Comparison of ENCODE assay signal across 8 cellular contexts in genomic region chr4:145937021-145937861, GRCh38. TPM values are rescaled to one million over a fixed set of nuclear protein-coding genes. Genes with fewer than 3 reads are reported as not detected.
DNase-seq lines count a peak whose midpoint lies in the region; ATAC-seq, FAIRE-seq and TF ChIP-seq lines count a peak whose summit lies in the region.

No MANE protein-coding gene starts in this region.

- no peaks in the 10 kb centered on the region for H3K9me3 Mint-ChIP-seq in T-helper 2 cell treated with Interferon-gamma antibody and Interleukin-4, amounts not matched to agents 5 μg/mL and 100 μg/mL, for 36 hours

- SMC1A ChIA-PET in GM12878 (lab: Charles Lee; ENCODE audit: uncharacterized antibody, unreplicated experiment) = interaction anchor here (1.0 kb wide), 1 partner anchor 108 kb away, joined by 3 read pairs; no protein-coding TSS in a partner anchor

- H3K27me3 Mint-ChIP-seq in T-helper 2 cell treated with Interferon-gamma antibody and Interleukin-4, amounts not matched to agents 5 μg/mL and 100 μg/mL, for 36 hours (ENCODE audit: low read depth) = peaks cover 7% of the 10 kb centered on the region

- peak; percentile 73 for DNase-seq in A673 (ENCODE audit: low spot score)
- DNase-seq in T-helper 2 cell treated with Interferon-gamma antibody and Interleukin-4, amounts not matched to agents 5 μg/mL and 100 μg/mL, for 36 hours (ENCODE audit: low spot score) = peak; percentile 49
- no peak for DNase-seq in GM12878 (ENCODE audit: low read depth, low spot score)
- peak; percentile 15 for DNase-seq in iPS DF 19.7 (ENCODE audit: low read depth, low spot score)
- no peak for DNase-seq in retinal pigment epithelial cell (ENCODE audit: low read depth)

- intact Hi-C loops in A673 (cut with micrococcal nuclease; ENCODE audit: unreplicated experiment) (loop anchor here (2.0 to 5.0 kb wide), 4 partner anchors 65 to 320 kb away; partner anchors contain the start of gene MMAA), GM12878 (cut with micrococcal nuclease; ENCODE audit: unreplicated experiment) (loop anchor here (2.0 to 10.0 kb wide), 7 partner anchors 50 to 755 kb away; partner anchors contain the start of genes MMAA and OTUD4)

- no peak overlapping the region for H3K4me2 ChIP-seq in GM12878 (ENCODE audit: control insufficient read depth, insufficient read depth)

- RAD21 ChIA-PET in GM12878 (lab: Charles Lee; ENCODE audit: unreplicated experiment) = interaction anchor here (0.7 to 2.4 kb wide), 7 partner anchors 11 to 318 kb away, joined by 3 to 10 read pairs (median 3); partner anchors contain the start of gene MMAA

- H2AFZ ChIP-seq in GM12878 (ENCODE audit: control insufficient read depth, low read depth, low read length) = no peak overlapping the region

- TF ChIP-seq EP300 in GM12878 (IDR thresholded peaks at IDR 0.05; ENCODE audit: borderline replicate concordance in 1 of 2, control insufficient read depth in 1 of 2, low read depth in 2 of 2, low read length in 2 of 2) = no peak

- H3K27me3 ChIP-seq in A673 (replicated peaks; ENCODE audit: insufficient read depth, low read depth, low read length, poor library complexity) = no peaks in the 10 kb centered on the region
- no peaks in the 10 kb centered on the region; the same call in 1 of the 2 replicates for H3K27me3 ChIP-seq in HUES64 (ENCODE audit: insufficient read depth, low read length)
- no peaks in the 10 kb centered on the region for H3K27me3 ChIP-seq in GM12878 (replicated peaks in 1 of 2; ENCODE audit: control insufficient read depth in 2 of 2, insufficient read depth in 2 of 2, low read length in 1 of 2)

- peak overlapping the region; percentile 77 for H3K27ac Mint-ChIP-seq in T-helper 2 cell treated with Interferon-gamma antibody and Interleukin-4, amounts not matched to agents 5 μg/mL and 100 μg/mL, for 36 hours

- H3K79me2 ChIP-seq in GM12878 (ENCODE audit: control insufficient read depth, insufficient read depth, low read length) = peaks cover 60% of the 10 kb centered on the region

- no peak for TF ChIP-seq RAD21 in GM12878 (IDR thresholded peaks at IDR 0.05; ENCODE audit: insufficient read depth, low read depth, low read length)

- TF ChIP-seq POLR2A in GM12878 (IDR thresholded peaks at IDR 0.05; ENCODE audit: low read depth, low read length) = peak; percentile 63; the same call in 1 of the 2 replicates

- peak overlapping the region; percentile 95 for H3K4me3 Mint-ChIP-seq in T-helper 2 cell treated with Interferon-gamma antibody and Interleukin-4, amounts not matched to agents 5 μg/mL and 100 μg/mL, for 36 hours

- WGBS in HUES64 = under 1% methylated on average over 83 of the region's 89 CpGs
- WGBS in GM12878 (ENCODE audit: insufficient coverage, insufficient replicate concordance, low lambda C conversion rate, missing lambda C conversion rate) = 2% methylated on average over 16 of the region's 89 CpGs

- POLR2A ChIA-PET in A673 (lab: Charles Lee; ENCODE audit: low non-redundant PET) (no interaction called here), GM12878 (lab: Charles Lee) (interaction anchor here (0.6 to 1.4 kb wide), 4 partner anchors 68 to 336 kb away, joined by 3 to 4 read pairs (median 4); no protein-coding TSS in a partner anchor)

- H3K36me3 Mint-ChIP-seq in T-helper 2 cell treated with Interferon-gamma antibody and Interleukin-4, amounts not matched to agents 5 μg/mL and 100 μg/mL, for 36 hours (ENCODE audit: low read depth) = peaks cover 12% of the 10 kb centered on the region

- H3K9ac ChIP-seq in HUES64 (ENCODE audit: low read depth, low read length) (peak overlapping the region; percentile 96), GM12878 (ENCODE audit: control insufficient read depth, insufficient read depth, low read length) (peak overlapping the region; percentile 84)

- TF ChIP-seq CTCF in A673 (conservative IDR thresholded peaks at IDR 0.05; ENCODE audit: low read depth, low read length) (no peak), GM12878 (IDR thresholded peaks at IDR 0.05 in 2 of 3, conservative IDR thresholded peaks at IDR 0.05 in 1 of 3; ENCODE audit: control insufficient read depth in 2 of 3, extremely low read depth in 1 of 3, insufficient read depth in 1 of 3, low read depth in 3 of 3, low read length in 3 of 3) (no peak), retinal pigment epithelial cell (conservative IDR thresholded peaks at IDR 0.05; ENCODE audit: low read depth, low read length) (no peak)

- H3K27ac ChIP-seq in A673 (ENCODE audit: low read depth, low read length, poor library complexity, severe bottlenecking) (peak overlapping the region; percentile 87), HUES64 (ENCODE audit: low read depth, low read length) (peak overlapping the region; percentile 97), GM12878 (ENCODE audit: control insufficient read depth, insufficient read depth) (peak overlapping the region; percentile 88)

- H3K9me3 ChIP-seq in A673 (ENCODE audit: low read depth, low read length, poor library complexity, severe bottlenecking) (no peaks in the 10 kb centered on the region), HUES64 (ENCODE audit: insufficient read depth, low read depth, low read length) (no peaks in the 10 kb centered on the region), GM12878 (replicated peaks; ENCODE audit: control insufficient read depth, insufficient read depth, low read length) (no peaks in the 10 kb centered on the region)

- FAIRE-seq in GM12878 (lab: Jason Lieb, UNC) = no peak

- ATAC-seq in GM18867 (IDR thresholded peaks at IDR 0.05; ENCODE audit: unreplicated experiment) = peak; percentile 24
- peak; percentile 32 for ATAC-seq in GM12878
- ATAC-seq in GM19452 (IDR thresholded peaks at IDR 0.05; ENCODE audit: unreplicated experiment) = no peak

- no peaks in the 10 kb centered on the region for H4K20me1 ChIP-seq in GM12878 (ENCODE audit: control insufficient read depth, insufficient read depth)

- H3K4me1 ChIP-seq in A673 (ENCODE audit: insufficient read depth, low read length, poor library complexity, severe bottlenecking) (peaks cover 28% of the 10 kb centered on the region), HUES64 (ENCODE audit: insufficient read depth, low read length) (peaks cover 38% of the 10 kb centered on the region), GM12878 (ENCODE audit: control insufficient read depth, insufficient read depth, low read length) (no peaks in the 10 kb centered on the region)

- BruUV-seq in A673 (replicated peaks; lab: Mats Ljungman, UMichigan) (no TSS peak), GM12878 (replicated peaks; lab: Mats Ljungman, UMichigan) (no TSS peak)

- peak overlapping the region; percentile 87 for H3K4me3 ChIP-seq in A673 (ENCODE audit: low read depth, low read length, poor library complexity, severe bottlenecking)
- peak overlapping the region; percentile 78 for H3K4me3 ChIP-seq in HUES64 (ENCODE audit: low read length)
- H3K4me3 ChIP-seq in GM12878 = peak overlapping the region; percentile 93
- peak overlapping the region; percentile 96 for H3K4me3 ChIP-seq in retinal pigment epithelial cell (ENCODE audit: low read length)

- peaks cover 37% of the 10 kb centered on the region for H3K4me1 Mint-ChIP-seq in T-helper 2 cell treated with Interferon-gamma antibody and Interleukin-4, amounts not matched to agents 5 μg/mL and 100 μg/mL, for 36 hours (ENCODE audit: low read depth)

- in situ Hi-C loops in GM12878 (cut with MboI) = no loop called here

- CTCF ChIA-PET in A673 (lab: Charles Lee) = interaction anchor here (0.6 kb wide), 1 partner anchor 70 kb away, joined by 6 read pairs; no protein-coding TSS in a partner anchor
- CTCF ChIA-PET in GM12878 (lab: Yijun Ruan, JAX) = interaction anchor here (0.6 kb wide), 1 partner anchor 141 kb away, joined by 3 read pairs; no protein-coding TSS in a partner anchor

- H3K36me3 ChIP-seq in A673 (ENCODE audit: insufficient read depth, low read length, poor library complexity, severe bottlenecking) = no peaks in the 10 kb centered on the region
- H3K36me3 ChIP-seq in HUES64 (ENCODE audit: insufficient read depth, low read length) = no peaks in the 10 kb centered on the region; the same call in 1 of the 2 replicates
- no peaks in the 10 kb centered on the region for H3K36me3 ChIP-seq in GM12878 (ENCODE audit: control insufficient read depth in 2 of 2, insufficient read depth in 2 of 2, low read length in 1 of 2)

TF ChIP-seq in GM12878, 131 proteins besides CTCF, POLR2A, EP300 and RAD21 (continues in another document):
- TF ChIP-seq ZNF24 (IDR thresholded peaks at IDR 0.05) (no peak), ZNF622 (IDR thresholded peaks at IDR 0.05) (no peak), MLLT1 (IDR thresholded peaks at IDR 0.05) (peak; percentile 64; the same call in 1 of the 2 replicates)

RNA-seq across cellular contexts. Expression of gene ZNF827, which starts 1.4 kb away (rescaled TPM):
- 18.4 and 20.0 TPM in 2 replicates for total RNA-seq in A673 (2021)
- 13.1 TPM for polyA plus RNA-seq in HUES64 (2013, experiment 1 of 2)
- 12.6 TPM for polyA plus RNA-seq in HUES64 (2013, experiment 2 of 2)
- total RNA-seq in GM12878 (2013; cell fraction: nucleolus; rRNA removed) = 140 and 166 TPM in 2 replicates
- total RNA-seq in GM12878 (2014; rRNA removed) = 12.6 and 13.7 TPM in 2 replicates
- 16.5 and 17.7 TPM in 2 replicates for total RNA-seq in GM12878 (2014; rRNA removed; fragmentation: Illumina TruSeq; extraction: Trizol)
- 24.4 and 31.5 TPM in 2 replicates for total RNA-seq in GM12878 (2021)
- 6.6 TPM for polyA plus RNA-seq in GM12878 (2011; ENCODE audit: low read depth)
- polyA plus RNA-seq in GM12878 (2011; rRNA removed) = 12.2 and 14.6 TPM in 2 replicates
- 25.9 and 26.6 TPM in 2 replicates for polyA plus RNA-seq in GM12878 (2011; cell fraction: cytosol; rRNA removed)
- polyA plus RNA-seq in GM12878 (2011; cell fraction: nucleus; rRNA removed) = 129 and 132 TPM in 2 replicates
- polyA plus RNA-seq in GM12878 (2012) = 16.9 and 17.4 TPM in 2 replicates
- 17.5 and 19.6 TPM in 2 replicates for polyA plus RNA-seq in GM12878 (2014; fragmentation: Illumina TruSeq; extraction: Trizol)
- polyA plus RNA-seq in GM12878 (2014; fragmentation: Nextera tagmentation; extraction: Ambion mirVana) = 1 to 10 TPM; 3.8 to 5.8 TPM
- polyA plus RNA-seq in GM12878 (2014; rRNA removed) = 18.6 and 19.8 TPM in 2 replicates
- polyA plus RNA-seq in GM12878 (2016; fragmentation: Nextera tagmentation; extraction: Ambion mirVana) = 10 to 100 TPM in 1 of 2 experiments, 1 to 10 TPM in 1; 9.1 to 11.2 TPM
- 47.0 and 51.6 TPM in 2 replicates for polyA minus RNA-seq in GM12878 (2011; rRNA and poly(A)+ RNA removed)
- polyA minus RNA-seq in GM12878 (2011; cell fraction: cytosol; rRNA and poly(A)+ RNA removed) = 11.9 and 15.4 TPM in 2 replicates
- polyA minus RNA-seq in GM12878 (2011; cell fraction: nucleus; rRNA and poly(A)+ RNA removed) = 61.1 and 94.9 TPM in 2 replicates

Comparison
In these comparisons a context has a peak if more than half of its experiments do, and no peak if none do; other contexts are left out.
1. DNase-seq: peak in A673 (single experiment), T-helper 2 cell treated with Interferon-gamma antibody and Interleukin-4, amounts not matched to agents 5 μg/mL and 100 μg/mL, for 36 hours (single experiment) and iPS DF 19.7 (single experiment); none in GM12878 (single experiment) and retinal pigment epithelial cell (single experiment).
2. Peak in every context shown above with its lines, with median percentiles within 50 percentile points of each other: H3K27ac ChIP-seq and H3K4me3 ChIP-seq.